ENCODE assay signal across 8 cellular contexts in genomic region chr17:996554-997344, GRCh38. TPM values are rescaled to one million over a fixed set of nuclear protein-coding genes. Genes with fewer than 3 reads are reported as not detected.
DNase-seq lines count a peak whose midpoint lies in the region; TF ChIP-seq lines count a peak whose summit lies in the region.

Gene TIMM22 (plus strand): TSS chr17:997129. CDS start chr17:997143, 14 bp downstream.

- H3K9me3 Mint-ChIP-seq in nephron, result no peaks in the 10 kb centered on the region
- peaks cover 9% of the 10 kb centered on the region for H3K9me3 Mint-ChIP-seq in stimulated activated naive CD8-positive, alpha-beta T cell treated with anti-CD3 and anti-CD28 coated beads, Interleukin-15, Interleukin-2, amounts not matched to agents 100 ng/mL and 50 ng/mL, for 24 hours

- H3F3A ChIP-seq in Loucy (ENCODE audit: low read depth), result no peaks in the 10 kb centered on the region

- peaks cover 13% of the 10 kb centered on the region for H3K79me2 ChIP-seq in Loucy (ENCODE audit: insufficient read depth, low read length)

- H3K9ac ChIP-seq in Loucy (ENCODE audit: low read depth, low read length, poor library complexity, severe bottlenecking), result peak within 1 kb of the TSS; percentile 84

- in situ Hi-C loops in G401 (cut with HindIII; ENCODE audit: low sequenced_read_pairs), result loop anchor here (25.0 kb wide), 1 partner anchor 234 kb away; the partner anchor contains the start of gene GEMIN4

- no peaks in the 10 kb centered on the region for H3K9me2 ChIP-seq in Loucy (replicated peaks; ENCODE audit: low read depth, low read length)

- H2AFZ ChIP-seq in Loucy (ENCODE audit: low read length), result peak within 1 kb of the TSS; percentile 84

- peaks cover 3% of the 10 kb centered on the region for H4K20me1 ChIP-seq in Loucy (ENCODE audit: insufficient read depth, low read length, poor library complexity, severe bottlenecking)

- H3K36me3 Mint-ChIP-seq in nephron (ENCODE audit: low read depth), result peaks cover 26% of the 10 kb centered on the region
- H3K36me3 Mint-ChIP-seq in stimulated activated naive CD8-positive, alpha-beta T cell treated with anti-CD3 and anti-CD28 coated beads, Interleukin-15, Interleukin-2, amounts not matched to agents 100 ng/mL and 50 ng/mL, for 24 hours (ENCODE audit: low read depth), result peaks cover 24% of the 10 kb centered on the region

- DNase-seq in G401 (ENCODE audit: low spot score) (peak; percentile 95), H7 (peak; percentile 99), fibroblast of pulmonary artery (ENCODE audit: low read depth) (peak; percentile 98)
- DNase-seq in activated T-helper 9 cell treated with anti-CD3 and anti-CD28 coated beads, Interleukin-2, amount 50 U/mL, for 16 hours (ENCODE audit: low read depth), result peak; percentile 85

- peak within 1 kb of the TSS; percentile 97 for H3K4me2 ChIP-seq in Loucy (ENCODE audit: low read depth, low read length, poor library complexity, severe bottlenecking)

- peaks cover 6% of the 10 kb centered on the region for H3K27me3 Mint-ChIP-seq in nephron (ENCODE audit: low read depth)
- no peaks in the 10 kb centered on the region for H3K27me3 Mint-ChIP-seq in stimulated activated naive CD8-positive, alpha-beta T cell treated with anti-CD3 and anti-CD28 coated beads, Interleukin-15, Interleukin-2, amounts not matched to agents 100 ng/mL and 50 ng/mL, for 24 hours

- H3K4me3 ChIP-seq in H7 (ENCODE audit: insufficient read depth, low read depth, low read length) (peak within 1 kb of the TSS; percentile 78), Loucy (ENCODE audit: low read length, poor library complexity, severe bottlenecking) (peak within 1 kb of the TSS; percentile 90), fibroblast of pulmonary artery (replicated peaks; ENCODE audit: low read depth, low read length) (peak within 1 kb of the TSS; percentile 96)

- no peaks in the 10 kb centered on the region; the same call in 1 of the 2 replicates for H3K27me3 ChIP-seq in H7 (ENCODE audit: control insufficient read depth, insufficient read depth, low read length)
- H3K27me3 ChIP-seq in Loucy (ENCODE audit: insufficient read depth, low read length, poor library complexity, severe bottlenecking), result no peaks in the 10 kb centered on the region

- H3K27ac Mint-ChIP-seq in nephron, result peak within 1 kb of the TSS; percentile 100
- H3K27ac Mint-ChIP-seq in stimulated activated naive CD8-positive, alpha-beta T cell treated with anti-CD3 and anti-CD28 coated beads, Interleukin-15, Interleukin-2, amounts not matched to agents 100 ng/mL and 50 ng/mL, for 24 hours, result peak within 1 kb of the TSS; percentile 100

- H3K36me3 ChIP-seq in H7 (replicated peaks; ENCODE audit: control insufficient read depth, insufficient read depth, low read length), result peaks cover 12% of the 10 kb centered on the region
- H3K36me3 ChIP-seq in Loucy (ENCODE audit: insufficient read depth, low read length), result peaks cover 6% of the 10 kb centered on the region; the same call in 1 of the 2 replicates

- peaks cover 9% of the 10 kb centered on the region; the same call in 1 of the 2 replicates for H3K9me3 ChIP-seq in Loucy (ENCODE audit: insufficient read depth, low read depth, low read length)

- peaks cover 13% of the 10 kb centered on the region for H3K4me1 ChIP-seq in Loucy (ENCODE audit: insufficient read depth, low read length, poor library complexity, severe bottlenecking)

- TF ChIP-seq POLR2A in Raji (IDR thresholded peaks at IDR 0.05; ENCODE audit: insufficient read depth, low read depth, low read length), result peak; percentile 90

- H3K4me3 Mint-ChIP-seq in nephron, result peak within 1 kb of the TSS; percentile 97 to 100 (median 99)
- H3K4me3 Mint-ChIP-seq in stimulated activated naive CD8-positive, alpha-beta T cell treated with anti-CD3 and anti-CD28 coated beads, Interleukin-15, Interleukin-2, amounts not matched to agents 100 ng/mL and 50 ng/mL, for 24 hours, result peak within 1 kb of the TSS; percentile 96

- peak; percentile 84 for TF ChIP-seq CTCF in Loucy (conservative IDR thresholded peaks at IDR 0.05; ENCODE audit: low read length)
- peak; percentile 68 for TF ChIP-seq CTCF in fibroblast of pulmonary artery (IDR thresholded peaks at IDR 0.05; ENCODE audit: low read length, missing control alignments)
- TF ChIP-seq CTCF in nephron (IDR thresholded peaks at IDR 0.05; ENCODE audit: unreplicated experiment in 3 of 3), result peak; percentile 94 to 97 (median 95)

- H3K4me1 Mint-ChIP-seq in nephron, result peaks cover 43% of the 10 kb centered on the region
- H3K4me1 Mint-ChIP-seq in stimulated activated naive CD8-positive, alpha-beta T cell treated with anti-CD3 and anti-CD28 coated beads, Interleukin-15, Interleukin-2, amounts not matched to agents 100 ng/mL and 50 ng/mL, for 24 hours (ENCODE audit: low read depth), result peaks cover 27% of the 10 kb centered on the region

RNA-seq across cellular contexts. Expression of gene TIMM22, which starts in this region (rescaled TPM):
- total RNA-seq in G401 (2014; rRNA removed; shearing (Covaris generic)), result 25.9 and 27.4 TPM in 2 replicates
- 20.8 and 31.0 TPM in 2 replicates for total RNA-seq in H7 (2014; rRNA removed; shearing (Covaris generic))

Comparison
In these comparisons a context has a peak if more than half of its experiments do, and no peak if none do; other contexts are left out.
1. Peak in every context shown above with its lines: DNase-seq and H3K4me3 ChIP-seq.